In genomic region chr1:62407398-62408009, GRCh38 we compare ENCODE assay signal across 8 cellular contexts. TPM values are rescaled to one million over a fixed set of nuclear protein-coding genes. Genes with fewer than 3 reads are reported as not detected.
DNase-seq lines count a peak whose midpoint lies in the region; ATAC-seq and TF ChIP-seq lines count a peak whose summit lies in the region.

No MANE protein-coding gene starts in this region.

- in situ Hi-C loops in GM13977 (cut with MboI; ENCODE audit: low pct_unique_long_range_greater_than_20kb, low sequenced_read_pairs, unreplicated experiment): loop anchor here (5.0 kb wide), 1 partner anchor 230 kb away; no protein-coding TSS in a partner anchor

- no peaks in the 10 kb centered on the region for H3K4me1 ChIP-seq in BE2C
- no peaks in the 10 kb centered on the region for H3K4me1 ChIP-seq in parathyroid adenoma

- H4K20me1 ChIP-seq in SU-DHL-6 (ENCODE audit: low read depth, low read length): no peaks in the 10 kb centered on the region

- H3K4me2 ChIP-seq in SU-DHL-6 (ENCODE audit: low read depth, low read length, poor library complexity, severe bottlenecking) (no peak overlapping the region), parathyroid adenoma (ENCODE audit: low read length) (no peak overlapping the region)

- no peaks in the 10 kb centered on the region for H3K79me2 ChIP-seq in SU-DHL-6 (ENCODE audit: insufficient read depth, low read length)
- no peaks in the 10 kb centered on the region for H3K79me2 ChIP-seq in parathyroid adenoma

- H3K27ac ChIP-seq in SU-DHL-6 (ENCODE audit: low read depth, low read length): no peak overlapping the region
- no peak overlapping the region for H3K27ac ChIP-seq in parathyroid adenoma

- no peak overlapping the region for H2AFZ ChIP-seq in SU-DHL-6 (ENCODE audit: low read depth, low read length, severe bottlenecking)
- no peak overlapping the region for H2AFZ ChIP-seq in parathyroid adenoma

- no peaks in the 10 kb centered on the region for H3K27me3 ChIP-seq in BE2C
- no peaks in the 10 kb centered on the region for H3K27me3 ChIP-seq in SU-DHL-6 (ENCODE audit: low read length)
- no peaks in the 10 kb centered on the region for H3K27me3 ChIP-seq in parathyroid adenoma (ENCODE audit: control insufficient read depth, insufficient read depth, low read length)

- no peak overlapping the region for H3K4me3 ChIP-seq in BE2C (ENCODE audit: low read depth, low read length)
- no peak overlapping the region for H3K4me3 ChIP-seq in SU-DHL-6 (ENCODE audit: insufficient read depth, low read length, poor library complexity, severe bottlenecking)
- H3K4me3 ChIP-seq in fibroblast of villous mesenchyme (ENCODE audit: low read depth, low read length): no peak overlapping the region
- no peak overlapping the region for H3K4me3 ChIP-seq in parathyroid adenoma (ENCODE audit: low read depth, low read length)

- no peaks in the 10 kb centered on the region for H3F3A ChIP-seq in SU-DHL-6 (ENCODE audit: insufficient read depth)

- TF ChIP-seq CTCF in BE2C (IDR thresholded peaks at IDR 0.05; ENCODE audit: low read depth, low read length) (peak; percentile 60), GM13977 (IDR thresholded peaks at IDR 0.05; ENCODE audit: extremely low read depth, insufficient read depth, missing control alignments) (peak; percentile 73), SU-DHL-6 (IDR thresholded peaks at IDR 0.05; ENCODE audit: insufficient read depth, low read length, poor library complexity, severe bottlenecking) (peak; percentile 65), fibroblast of villous mesenchyme (IDR thresholded peaks at IDR 0.05; ENCODE audit: insufficient read depth, low read depth, low read length) (peak; percentile 74), parathyroid adenoma (IDR thresholded peaks at IDR 0.05) (peak; percentile 60)

- peak; percentile 15 for DNase-seq in BE2C
- peak; percentile 60 for DNase-seq in GM13977 (ENCODE audit: low spot score)
- DNase-seq in NCI-H1105 (lab: John Stamatoyannopoulos, UW): peak; percentile 34
- peak; percentile 56 for DNase-seq in fibroblast of villous mesenchyme (ENCODE audit: low read depth)

- ATAC-seq in HG03097 (IDR thresholded peaks at IDR 0.05; ENCODE audit: low FRiP score, unreplicated experiment): no peak
- ATAC-seq in HG02970 (IDR thresholded peaks at IDR 0.05; ENCODE audit: low FRiP score, unreplicated experiment): no peak

- no peaks in the 10 kb centered on the region for H3K9me2 ChIP-seq in SU-DHL-6 (replicated peaks; ENCODE audit: insufficient read depth, low read length)

- H3K9ac ChIP-seq in SU-DHL-6 (ENCODE audit: low read length) (no peak overlapping the region), parathyroid adenoma (no peak overlapping the region)

- H3K36me3 ChIP-seq in BE2C (no peaks in the 10 kb centered on the region), SU-DHL-6 (ENCODE audit: low read length) (no peaks in the 10 kb centered on the region), parathyroid adenoma (ENCODE audit: control insufficient read depth, insufficient read depth, low read length) (no peaks in the 10 kb centered on the region)

- H3K9me3 ChIP-seq in BE2C: no peaks in the 10 kb centered on the region
- no peaks in the 10 kb centered on the region for H3K9me3 ChIP-seq in SU-DHL-6 (ENCODE audit: insufficient read depth, low read length)
- H3K9me3 ChIP-seq in parathyroid adenoma (ENCODE audit: control insufficient read depth, low read length): no peaks in the 10 kb centered on the region

RNA-seq across cellular contexts. Expression of gene USP1, which starts 29.3 kb away (rescaled TPM):
- 15.3 TPM for polyA plus RNA-seq in BE2C (2012; ENCODE audit: insufficient read depth, insufficient read length, low read depth)
- 24.2 and 28.5 TPM in 2 replicates for total RNA-seq in fibroblast of villous mesenchyme
